26 cellular contexts compared by ENCODE assay signal in genomic region chr1:51663105-51663504, GRCh38.
"Had no signal": no experiment of that assay in that cellular context is flagged by ENCODE, and none has a peak within 500 bp of the region (broad histone marks: within the 10 kb centered on the region; RNA-seq: fewer than 3 reads in every experiment).

No MANE protein-coding gene starts in this region.

- H3K36me3 ChIP-seq: adrenal gland, brain microvascular endothelial cell, spleen, suprapubic skin, tibial nerve, WERI-Rb-1 had no signal

- H3K27me3 ChIP-seq: adrenal gland, brain microvascular endothelial cell, foreskin keratinocyte, spleen, suprapubic skin, tibial nerve had no signal

- H3K27me3 Mint-ChIP-seq: activated naive CD8-positive, alpha-beta T cell treated with anti-CD3 and anti-CD28 coated beads for 36 hours; effector memory CD8-positive, alpha-beta T cell; naive B cell had no signal

- H3K27ac ChIP-seq: brain microvascular endothelial cell, foreskin keratinocyte, suprapubic skin, tibial nerve, WERI-Rb-1 had no signal

- ATAC-seq: activated CD4-positive, CD25-positive, alpha-beta regulatory T cell treated with anti-CD3 and anti-CD28 coated beads, Interleukin-2, amount 50 U/mL, for 24 hours; effector memory CD8-positive, alpha-beta T cell; foreskin keratinocyte; left ventricle myocardium superior; mucosa of descending colon; right cardiac atrium had no signal

- H3K9me3 Mint-ChIP-seq: activated naive CD4-positive, alpha-beta T cell treated with anti-CD3 and anti-CD28 coated beads for 36 hours; activated naive CD8-positive, alpha-beta T cell treated with anti-CD3 and anti-CD28 coated beads for 36 hours; effector memory CD8-positive, alpha-beta T cell; T-helper 2 cell treated with Interferon-gamma antibody and Interleukin-4, amounts not matched to agents 5 μg/mL and 100 μg/mL, for 36 hours had no signal

- H3K27ac Mint-ChIP-seq: activated naive CD4-positive, alpha-beta T cell treated with anti-CD3 and anti-CD28 coated beads for 36 hours; activated naive CD8-positive, alpha-beta T cell treated with anti-CD3 and anti-CD28 coated beads for 36 hours; effector memory CD8-positive, alpha-beta T cell; T-helper 2 cell treated with Interferon-gamma antibody and Interleukin-4, amounts not matched to agents 5 μg/mL and 100 μg/mL, for 36 hours had no signal

- H3K4me3 ChIP-seq: adrenal gland, mucosa of descending colon, spleen, suprapubic skin, tibial nerve had no signal

- H3K4me3 Mint-ChIP-seq: activated naive CD4-positive, alpha-beta T cell treated with anti-CD3 and anti-CD28 coated beads for 36 hours; activated naive CD8-positive, alpha-beta T cell treated with anti-CD3 and anti-CD28 coated beads for 36 hours; effector memory CD8-positive, alpha-beta T cell; naive B cell; T-helper 2 cell treated with Interferon-gamma antibody and Interleukin-4, amounts not matched to agents 5 μg/mL and 100 μg/mL, for 36 hours had no signal

- H3K9me3 ChIP-seq: adrenal gland, mucosa of descending colon, spleen, suprapubic skin, tibial nerve had no signal

- DNase-seq: activated CD4-positive, alpha-beta T cell treated with anti-CD3 and anti-CD28 coated beads for 48 hours; activated CD4-positive, alpha-beta T cell treated with anti-CD3 and anti-CD28 coated beads, Interleukin-2, amount 50 U/mL, for 48 hours; activated CD8-positive, alpha-beta memory T cell treated with anti-CD3 and anti-CD28 coated beads for 24 hours; activated effector memory CD4-positive, alpha-beta T cell treated with Interleukin-2 at 50 U/mL for 16 hours; activated naive CD4-positive, alpha-beta T cell treated with anti-CD3 and anti-CD28 coated beads for 36 hours; activated naive CD8-positive, alpha-beta T cell treated with anti-CD3 and anti-CD28 coated beads for 36 hours; adrenal gland; aorta; brain microvascular endothelial cell; cortex of kidney; effector memory CD8-positive, alpha-beta T cell; foreskin keratinocyte; islet precursor cell; left ventricle myocardium superior; mucosa of descending colon; nucleus accumbens; right cardiac atrium; spleen; stimulated activated naive CD4-positive, alpha-beta T cell; T-helper 1 cell; WERI-Rb-1 had no signal
